19 cellular contexts compared by ENCODE assay signal in genomic region chr9:123597926-123598556, GRCh38.
"Had no signal": no experiment of that assay in that cellular context is flagged by ENCODE, and none has a peak within 500 bp of the region (broad histone marks: within the 10 kb centered on the region; RNA-seq: fewer than 3 reads in every experiment).

No MANE protein-coding gene starts in this region.

- H3K4me3 ChIP-seq: esophagus squamous epithelium, gastrocnemius medialis, vagina had no signal

- H3K27me3 ChIP-seq: esophagus squamous epithelium, gastrocnemius medialis, vagina had no signal

- DNase-seq: activated CD4-positive, alpha-beta T cell treated with anti-CD3 and anti-CD28 coated beads for 4 hours; activated CD4-positive, alpha-beta T cell treated with anti-CD3 and anti-CD28 coated beads, Interleukin-2, amount 50 U/mL, for 48 hours; activated CD4-positive, CD25-positive, alpha-beta regulatory T cell; activated naive CD4-positive, alpha-beta T cell treated with Interleukin-2 at 50 U/mL for 16 hours; activated naive CD8-positive, alpha-beta T cell treated with anti-CD3 and anti-CD28 coated beads for 36 hours; activated T-cell treated with anti-CD3 and anti-CD28 coated beads, Interleukin-2, amount 50 U/mL, for 48 hours; central memory CD4-positive, alpha-beta T cell; effector memory CD8-positive, alpha-beta T cell; esophagus squamous epithelium; gastrocnemius medialis; hippocampal formation; small intestine; stimulated activated CD4-positive, alpha-beta T cell treated with anti-CD3 and anti-CD28 coated beads, Interleukin-2, amount 100 ng/mL, for 24 hours; trophoblast cell had no signal

- H3K27ac ChIP-seq: esophagus squamous epithelium, gastrocnemius medialis, vagina had no signal

- H3K9me3 ChIP-seq: esophagus squamous epithelium, gastrocnemius medialis, vagina had no signal

- H3K36me3 ChIP-seq: esophagus squamous epithelium, gastrocnemius medialis, vagina had no signal

- H3K4me1 ChIP-seq: esophagus squamous epithelium, gastrocnemius medialis, vagina had no signal

- FAIRE-seq: astrocyte, small intestine had no signal

- ATAC-seq: effector memory CD8-positive, alpha-beta T cell; gastrocnemius medialis; natural killer cell treated with Interleukin-12 subunit alpha and Interleukin-12 subunit beta and Interleukin-15 and Interleukin-18, amount 100 ng/mL, for 72 hours; sciatic nerve; stimulated activated effector memory CD8-positive, alpha-beta T cell treated with anti-CD3 and anti-CD28 coated beads, Interleukin-12 subunit alpha, Interleukin-12 subunit beta, amount 100 ng/mL, for 72 hours had no signal
